Comparison of ENCODE assay signal across 30 cellular contexts in genomic region chr5:16528382-16528849, GRCh38.
DNase-seq lines count a peak whose midpoint lies in the region; ATAC-seq, FAIRE-seq and TF ChIP-seq lines count a peak whose summit lies in the region.
"Had no signal": no experiment of that assay in that cellular context is flagged by ENCODE, and none has a peak within 500 bp of the region (broad histone marks: within the 10 kb centered on the region; RNA-seq: fewer than 3 reads in every experiment).

No MANE protein-coding gene starts in this region.

- H2BK20ac ChIP-seq in H1 (ENCODE audit: low read length), result no peak overlapping the region

- no peak overlapping the region for H2BK5ac ChIP-seq in H1 (ENCODE audit: low read depth, low read length)

- no peak overlapping the region for H3K18ac ChIP-seq in H1 (ENCODE audit: extremely low read depth, low read length)

- peak in 1 of 8 donors; percentile 20 for ATAC-seq in heart right ventricle
- no peak for ATAC-seq in left cardiac atrium
- ATAC-seq: esophagus mucosa had no signal

- no peaks in the 10 kb centered on the region; the same call in 1 of the 2 replicates for H3K79me1 ChIP-seq in H1 (ENCODE audit: low read depth, low read length)

- no peak for DNase-seq in heart right ventricle
- DNase-seq in left cardiac atrium, result no peak
- peak; percentile 61 for DNase-seq in HT1080 (ENCODE audit: low read depth)
- DNase-seq in H1 (ENCODE audit: low read depth in 1 of 2, low spot score in 2 of 2), result no peak
- peak; percentile 21 for DNase-seq in testis
- DNase-seq in middle frontal gyrus (ENCODE audit: extremely low spot score, low spot score), result no peak
- no peak for DNase-seq in NCI-H1694 (lab: John Stamatoyannopoulos, UW)
- DNase-seq: ACHN; activated CD4-positive, alpha-beta T cell treated with anti-CD3 and anti-CD28 coated beads, Interleukin-2, amount 50 U/mL, for 48 hours; activated CD4-positive, CD25-positive, alpha-beta regulatory T cell treated with anti-CD3 and anti-CD28 coated beads, Interleukin-2, amount 50 U/mL, for 72 hours; activated T-cell treated with anti-CD3 and anti-CD28 coated beads, Interleukin-2, amount 50 U/mL, for 48 hours; adrenal gland; body of pancreas; CD8-positive, alpha-beta memory T cell; cerebellar nuclear complex; HFFc6; kidney; NCI-H1092 treated with DMSO at 0.1 percent for 48 hours; NCI-H2029; NCI-H510A treated with DMSO at 0.1 percent for 48 hours; NK-92 treated with Interleukin-12 subunit alpha and Interleukin-12 subunit beta, amount 100 ng/mL, for 24 hours; ovary; SHP77 treated with DMSO at 0.1 percent for 48 hours; small intestine; stimulated activated naive CD4-positive, alpha-beta T cell; T-helper 2 cell had no signal

- TF ChIP-seq POLR2A in H1 (IDR thresholded peaks at IDR 0.05; ENCODE audit: control extremely low read depth in 1 of 2, low read depth in 2 of 2, low read length in 2 of 2) (peak in 1 of 2 experiments; percentile 70; a peak in 1 of 3 replicates), testis (IDR thresholded peaks at IDR 0.05) (peak; percentile 27)

- H2AK5ac ChIP-seq in H1 (ENCODE audit: low read depth, low read length), result no peak overlapping the region

- H3K56ac ChIP-seq in H1 (replicated peaks; ENCODE audit: insufficient read length, low read depth, low read length), result no peak overlapping the region

- no peaks in the 10 kb centered on the region for H3K23me2 ChIP-seq in H1 (ENCODE audit: low read depth, low read length)

- H4K5ac ChIP-seq in H1 (ENCODE audit: insufficient read length, low read depth, low read length), result no peak overlapping the region

- H2BK15ac ChIP-seq in H1 (ENCODE audit: low read length), result no peak overlapping the region

- 52 to 72% methylated on average over 4 of the region's 4 CpGs for WGBS in heart right ventricle, 2 donors
- 90% methylated on average over 4 of the region's 4 CpGs; no CpG with 5 or more reads in 1 of the 2 experiments for WGBS in H1 (ENCODE audit: extremely low coverage in 1 of 2, insufficient coverage in 1 of 2, insufficient read length in 1 of 2, insufficient replicate concordance in 2 of 2, low coverage in 1 of 2, low lambda C conversion rate in 2 of 2, missing lambda C conversion rate in 1 of 2), 2 experiments
- 56 to 80% methylated on average over 4 of the region's 4 CpGs for WGBS in testis, 2 donors

- H2BK120ac ChIP-seq in H1 (replicated peaks; ENCODE audit: low read depth, low read length), result no peak overlapping the region

- FAIRE-seq in H1 (lab: Jason Lieb, UNC), result no peak
- FAIRE-seq: kidney, small intestine, urothelium cell line had no signal

- no peak overlapping the region for H3K23ac ChIP-seq in H1 (ENCODE audit: insufficient read length)

- no peak overlapping the region for H3K4ac ChIP-seq in H1 (replicated peaks; ENCODE audit: insufficient read length, low read depth, low read length)

- H4K8ac ChIP-seq in H1 (ENCODE audit: extremely low read depth, insufficient read depth, low read length), result no peak overlapping the region

- TF ChIP-seq CTCF in heart right ventricle (IDR thresholded peaks at IDR 0.05), result no peak
- TF ChIP-seq CTCF in H1 (IDR thresholded peaks at IDR 0.05; ENCODE audit: control extremely low read depth in 1 of 3, insufficient read depth in 1 of 3, low read depth in 1 of 3, low read length in 3 of 3), result no peak
- TF ChIP-seq CTCF in testis (IDR thresholded peaks at IDR 0.05), result no peak

- H3K9ac ChIP-seq in H1 (replicated peaks in 1 of 4; ENCODE audit: extremely low read depth in 1 of 4, low read depth in 3 of 4, low read length in 3 of 4), result no peak overlapping the region

- H2AFZ ChIP-seq in H1 (ENCODE audit: low read length), result no peak overlapping the region
- H2AFZ ChIP-seq: PC-9 had no signal

- H4K20me1 ChIP-seq in H1 (replicated peaks in 1 of 2; ENCODE audit: control insufficient read depth in 1 of 2, insufficient read depth in 2 of 2, low read length in 2 of 2), result no peaks in the 10 kb centered on the region

- intact Hi-C loops in heart right ventricle (cut with DNase I) (no loop called here), left cardiac atrium (cut with DNase I) (no loop called here), testis (cut with DNase I; ENCODE audit: low total_unique reads) (no loop called here)

- CTCF ChIA-PET in H1 (lab: Charles Lee; ENCODE audit: partially characterized antibody), result interaction anchor here (1.5 kb wide), 1 partner anchor 38 kb away, joined by 4 read pairs; no protein-coding TSS in a partner anchor

- H3K27me3 ChIP-seq in heart right ventricle (no peaks in the 10 kb centered on the region), H1 (replicated peaks in 1 of 4; ENCODE audit: control insufficient read depth in 3 of 4, extremely low read depth in 1 of 4, insufficient read depth in 3 of 4, low read length in 3 of 4) (no peaks in the 10 kb centered on the region), testis (no peaks in the 10 kb centered on the region)
- H3K27me3 ChIP-seq: adrenal gland, body of pancreas, ovary had no signal

- H2BK12ac ChIP-seq in H1 (ENCODE audit: low read depth, low read length), result no peak overlapping the region

- H4K91ac ChIP-seq in H1 (replicated peaks; ENCODE audit: insufficient read length, low read length), result no peak overlapping the region

- H3K4me1 ChIP-seq in heart right ventricle (peaks cover 0 to 36% (median 7%) of the 10 kb centered on the region in 9 donors), H1 (replicated peaks in 1 of 4; ENCODE audit: control insufficient read depth in 3 of 4, insufficient read depth in 4 of 4, low read length in 3 of 4) (no peaks in the 10 kb centered on the region), testis (no peaks in the 10 kb centered on the region)
- H3K4me1 ChIP-seq: adrenal gland, body of pancreas had no signal

- H3K36me3 ChIP-seq in heart right ventricle, result no peaks in the 10 kb centered on the region
- no peaks in the 10 kb centered on the region for H3K36me3 ChIP-seq in H1 (ENCODE audit: control insufficient read depth in 2 of 4, insufficient read depth in 4 of 4, low read length in 3 of 4)
- no peaks in the 10 kb centered on the region for H3K36me3 ChIP-seq in testis (ENCODE audit: low read depth, missing control alignments)
- H3K36me3 ChIP-seq: adrenal gland, ovary had no signal

- no peak for TF ChIP-seq RAD21 in H1 (IDR thresholded peaks at IDR 0.05 in 1 of 2, conservative IDR thresholded peaks at IDR 0.05 in 1 of 2; ENCODE audit: low read depth in 2 of 2, low read length in 2 of 2)

- H3K9me3 ChIP-seq in heart right ventricle, result no peaks in the 10 kb centered on the region
- H3K9me3 ChIP-seq in H1 (ENCODE audit: insufficient read depth in 2 of 2, low read depth in 1 of 2, low read length in 1 of 2), result no peaks in the 10 kb centered on the region
- H3K9me3 ChIP-seq in testis, result no peaks in the 10 kb centered on the region
- H3K9me3 ChIP-seq: adrenal gland, body of pancreas had no signal

- H3K4me2 ChIP-seq in H1 (ENCODE audit: insufficient read depth in 1 of 2, low read depth in 2 of 2, low read length in 2 of 2), result no peak overlapping the region
- H3K4me2 ChIP-seq: PC-9 had no signal

- H3K4me3 ChIP-seq in heart right ventricle (no peak overlapping the region), H1 (ENCODE audit: extremely low read depth in 1 of 4, insufficient read depth in 2 of 4, low read depth in 3 of 4, low read length in 4 of 4) (no peak overlapping the region), testis (peak overlapping the region in 1 of 2 donors; percentile 13)
- H3K4me3 ChIP-seq: adrenal gland, body of pancreas, lung, ovary, PC-9 had no signal

- POLR2A ChIA-PET in H1 (lab: Charles Lee; ENCODE audit: partially characterized antibody), result no interaction called here

- H3K79me2 ChIP-seq in H1 (ENCODE audit: control insufficient read depth in 1 of 2, insufficient read depth in 2 of 2, low read length in 2 of 2), result no peaks in the 10 kb centered on the region

- peak overlapping the region in 7 of 10 donors; percentile 11 to 85 (median 60) for H3K27ac ChIP-seq in heart right ventricle
- no peak overlapping the region for H3K27ac ChIP-seq in H1 (ENCODE audit: low read depth, low read length)
- no peak overlapping the region for H3K27ac ChIP-seq in testis
- H3K27ac ChIP-seq: adrenal gland, body of pancreas, ovary, PC-9 had no signal

- no peak overlapping the region for H3K14ac ChIP-seq in H1 (ENCODE audit: insufficient read length)

- TF ChIP-seq EP300 in H1 (IDR thresholded peaks at IDR 0.05; ENCODE audit: borderline replicate concordance in 1 of 2, low read depth in 2 of 2, low read length in 2 of 2), result no peak

TF ChIP-seq in H1, 55 proteins besides CTCF, POLR2A, EP300 and RAD21 (continues in another document):
- TF ChIP-seq TBP (IDR thresholded peaks at IDR 0.05; ENCODE audit: low read depth, low read length), result 0 out of 2 replicates have a peak, but pooled peaks have one; percentile 22
- TF ChIP-seq GABPA (IDR thresholded peaks at IDR 0.05; ENCODE audit: borderline replicate concordance, insufficient read depth, low read length), result no peak
- no peak for TF ChIP-seq EZH2 (IDR thresholded peaks at IDR 0.05; ENCODE audit: low read depth, low read length, severe bottlenecking)
- peak; percentile 98 for TF ChIP-seq TAF7 (optimal IDR thresholded peaks at IDR 0.05; ENCODE audit: borderline replicate concordance, low read depth, low read length)
- no peak for TF ChIP-seq HDAC6 (IDR thresholded peaks at IDR 0.05; ENCODE audit: low read depth, low read length)
- peak; percentile 79 for TF ChIP-seq POLR2AphosphoS5 (IDR thresholded peaks at IDR 0.05; ENCODE audit: low read depth, low read length)
- no peak for TF ChIP-seq SIX5 (IDR thresholded peaks at IDR 0.05; ENCODE audit: low read depth, low read length)
- no peak for TF ChIP-seq RNF2 (IDR thresholded peaks at IDR 0.05; ENCODE audit: borderline replicate concordance, low read depth, low read length, missing control alignments, poor library complexity, severe bottlenecking)
- no peak for TF ChIP-seq NRF1 (IDR thresholded peaks at IDR 0.05; ENCODE audit: low read depth, low read length)
- TF ChIP-seq PHF8 (conservative IDR thresholded peaks at IDR 0.05; ENCODE audit: low read depth, low read length), result no peak
- TF ChIP-seq EGR1 (IDR thresholded peaks at IDR 0.05; ENCODE audit: borderline replicate concordance, low read depth, low read length), result no peak
- no peak for TF ChIP-seq CHD1 (IDR thresholded peaks at IDR 0.05; ENCODE audit: low read depth, low read length)
- no peak for TF ChIP-seq YY1 (IDR thresholded peaks at IDR 0.05; ENCODE audit: low read depth, low read length)

Comparison
In these comparisons a context has a peak if more than half of its experiments do, and no peak if none do; other contexts are left out.
1. DNase-seq: peak in HT1080 (single experiment) and testis (single experiment); none in heart right ventricle (0 of 2), left cardiac atrium (single experiment), H1 (0 of 2), middle frontal gyrus (single experiment) and NCI-H1694 (single experiment).
2. H3K27ac ChIP-seq: peak in heart right ventricle (7 of 10); none in H1 (single experiment) and testis (0 of 2).